In genomic region chr12:109044241-109044640, GRCh38 we compare ENCODE assay signal across 10 cellular contexts. TPM values are rescaled to one million over a fixed set of nuclear protein-coding genes. Genes with fewer than 3 reads are reported as not detected.
"Had no signal": no experiment of that assay in that cellular context is flagged by ENCODE, and none has a peak within 500 bp of the region (broad histone marks: within the 10 kb centered on the region; RNA-seq: fewer than 3 reads in every experiment).

No MANE protein-coding gene starts in this region.

- ATAC-seq: GM23338 had no signal

- H3K4me2 ChIP-seq: GM23338 had no signal

- H2AFZ ChIP-seq: GM23338 had no signal

- H3K4me3 ChIP-seq: GM23338 had no signal

- FAIRE-seq: H1, H54, HTR-8/SVneo had no signal

- H3K27ac ChIP-seq: HL-60 had no signal

- DNase-seq: H9, HCEC 1CT, HFFc6, IMR-90, KBM-7 had no signal

RNA-seq across cellular contexts. Expression of gene SVOP, which starts 23.4 kb away (rescaled TPM):
- total RNA-seq: H1, HFFc6, IMR-90 had no signal
- polyA plus RNA-seq: GM23338, IMR-90 had no signal
